Comparison of ENCODE assay signal across 19 cellular contexts in genomic region chr4:147874109-147874508, GRCh38.
DNase-seq lines count a peak whose midpoint lies in the region; ATAC-seq, FAIRE-seq and TF ChIP-seq lines count a peak whose summit lies in the region.
"Had no signal": no experiment of that assay in that cellular context is flagged by ENCODE, and none has a peak within 500 bp of the region (broad histone marks: within the 10 kb centered on the region; RNA-seq: fewer than 3 reads in every experiment).

No MANE protein-coding gene starts in this region.

- H3K4me1 Mint-ChIP-seq in progenitor cell of endocrine pancreas (ENCODE audit: low read depth): peaks cover 2% of the 10 kb centered on the region
- H3K4me1 Mint-ChIP-seq: CD4-positive, alpha-beta memory T cell; GM23338 had no signal

- no peak for FAIRE-seq in HepG2 (lab: Jason Lieb, UNC)
- FAIRE-seq in K562 (lab: Jason Lieb, UNC): no peak
- FAIRE-seq: GM12892, H54 had no signal

- H3K4me3 Mint-ChIP-seq in progenitor cell of endocrine pancreas (ENCODE audit: low read depth): no peak overlapping the region
- H3K4me3 Mint-ChIP-seq: CD4-positive, alpha-beta memory T cell; GM23338; HFFc6 had no signal

- H4K20me1 ChIP-seq in HepG2 (ENCODE audit: insufficient read depth, low read length): no peaks in the 10 kb centered on the region
- H4K20me1 ChIP-seq in K562 (replicated peaks; ENCODE audit: control insufficient read depth, insufficient read depth, low read length): no peaks in the 10 kb centered on the region

- H3K9me1 ChIP-seq in K562 (ENCODE audit: control insufficient read depth, insufficient read depth, low read length): no peaks in the 10 kb centered on the region

- H3K27me3 ChIP-seq in HepG2 (ENCODE audit: control insufficient read depth in 1 of 2, insufficient read depth in 2 of 2, low read length in 2 of 2) (no peaks in the 10 kb centered on the region), right lobe of liver (no peaks in the 10 kb centered on the region), K562 (ENCODE audit: control insufficient read depth in 2 of 2, insufficient read depth in 2 of 2, low read length in 2 of 2) (no peaks in the 10 kb centered on the region)

- intact Hi-C loops in HepG2 (cut with micrococcal nuclease; ENCODE audit: unreplicated experiment) (no loop called here), right lobe of liver (cut with DNase I) (no loop called here), K562 (cut with micrococcal nuclease) (no loop called here)

- TF ChIP-seq POLR2A in HepG2 (IDR thresholded peaks at IDR 0.05; ENCODE audit: insufficient read depth in 1 of 2, low read depth in 2 of 2, low read length in 2 of 2): no peak
- TF ChIP-seq POLR2A in right lobe of liver (IDR thresholded peaks at IDR 0.05): no peak
- no peak for TF ChIP-seq POLR2A in K562 (conservative IDR thresholded peaks at IDR 0.05)

- no peaks in the 10 kb centered on the region for H3K27me3 Mint-ChIP-seq in progenitor cell of endocrine pancreas
- H3K27me3 Mint-ChIP-seq: CD4-positive, alpha-beta memory T cell had no signal

- H3K27ac ChIP-seq in HepG2 (ENCODE audit: extremely low read length, insufficient read depth, low read length) (no peak overlapping the region), right lobe of liver (no peak overlapping the region), K562 (ENCODE audit: extremely low read depth, low read depth, low read length) (no peak overlapping the region)

- POLR2A ChIA-PET in HepG2 (lab: Yijun Ruan, JAX): no interaction called here
- POLR2A ChIA-PET in K562 (lab: Yijun Ruan, JAX): no interaction called here

- H3K9ac ChIP-seq in HepG2 (ENCODE audit: insufficient read depth, low read depth, low read length) (no peak overlapping the region), K562 (ENCODE audit: insufficient read depth in 1 of 2, low read depth in 2 of 2, low read length in 2 of 2) (no peak overlapping the region)

- peaks cover 9% of the 10 kb centered on the region for H3K36me3 Mint-ChIP-seq in progenitor cell of endocrine pancreas (ENCODE audit: insufficient read depth)

- H3K27ac Mint-ChIP-seq in progenitor cell of endocrine pancreas: peak overlapping the region; percentile 41
- H3K27ac Mint-ChIP-seq: CD4-positive, alpha-beta memory T cell; GM23338; HFFc6 had no signal

- TF ChIP-seq CTCF in HepG2 (CRISPR knock-in tag; IDR thresholded peaks at IDR 0.05): no peak
- TF ChIP-seq CTCF in right lobe of liver (IDR thresholded peaks at IDR 0.05): no peak
- TF ChIP-seq CTCF in K562 (IDR thresholded peaks at IDR 0.05 in 2 of 3, conservative IDR thresholded peaks at IDR 0.05 in 1 of 3; ENCODE audit: insufficient read depth in 2 of 3, low read depth in 1 of 3, low read length in 3 of 3): no peak
- TF ChIP-seq CTCF in progenitor cell of endocrine pancreas (IDR thresholded peaks at IDR 0.05; ENCODE audit: unreplicated experiment): no peak

- no peak overlapping the region for H3K4me2 ChIP-seq in HepG2 (ENCODE audit: low read depth, low read length)
- no peak overlapping the region for H3K4me2 ChIP-seq in K562 (ENCODE audit: insufficient read depth, low read length)
- H3K4me2 ChIP-seq: GM23338 had no signal

- H3K9me3 Mint-ChIP-seq in progenitor cell of endocrine pancreas (ENCODE audit: low read depth): no peaks in the 10 kb centered on the region
- H3K9me3 Mint-ChIP-seq: GM23338, HFFc6 had no signal

- TF ChIP-seq EP300 in HepG2 (IDR thresholded peaks at IDR 0.05; ENCODE audit: low read depth in 2 of 2, low read length in 2 of 2) (no peak), HepG2 (CRISPR knock-in tag; IDR thresholded peaks at IDR 0.05; ENCODE audit: borderline replicate concordance) (no peak), K562 (IDR thresholded peaks at IDR 0.05; ENCODE audit: low read length) (no peak)

- DNase-seq in HepG2 (ENCODE audit: low spot score) (no peak), right lobe of liver (no peak), K562 (ENCODE audit: extremely low read depth in 1 of 4, low spot score in 3 of 4) (no peak), progenitor cell of endocrine pancreas (ENCODE audit: low spot score, unreplicated experiment) (no peak), globus pallidus (ENCODE audit: low spot score) (no peak)
- DNase-seq: 8988T; C1 segment of cervical spinal cord; Calu3; CD4-positive, alpha-beta memory T cell; COR-L47; DMS53; DMS79 treated with DMSO at 0.1 percent for 48 hours; GF-D8; HFFc6 had no signal

- H3K79me2 ChIP-seq in HepG2 (ENCODE audit: insufficient read depth, low read length): no peaks in the 10 kb centered on the region
- H3K79me2 ChIP-seq in K562 (ENCODE audit: control insufficient read depth, insufficient read depth, low read length): no peaks in the 10 kb centered on the region

- H3K36me3 ChIP-seq in HepG2 (replicated peaks in 1 of 2; ENCODE audit: control insufficient read depth in 1 of 2, insufficient read depth in 2 of 2, low read length in 2 of 2) (no peaks in the 10 kb centered on the region), right lobe of liver (peaks cover 0 to 1% (median 0%) of the 10 kb centered on the region in 4 donors), K562 (ENCODE audit: control insufficient read depth, insufficient read depth, low read length) (no peaks in the 10 kb centered on the region)

- CTCF ChIA-PET in HepG2 (lab: Yijun Ruan, JAX; ENCODE audit: low intra/inter-chr PET ratio, low total read pairs) (no interaction called here), K562 (lab: Yijun Ruan, JAX; ENCODE audit: low intra/inter-chr PET ratio) (no interaction called here)

- no peak overlapping the region for H3K4me3 ChIP-seq in HepG2 (replicated peaks in 1 of 3; ENCODE audit: insufficient read depth in 1 of 3, low read depth in 2 of 3, low read length in 3 of 3)
- H3K4me3 ChIP-seq in right lobe of liver: no peak overlapping the region
- no peak overlapping the region for H3K4me3 ChIP-seq in K562
- H3K4me3 ChIP-seq: GM23338, HAP-1 had no signal

- in situ Hi-C loops in HepG2 (cut with HindIII; ENCODE audit: extremely low pct_ligation_motif_present, low pct_unique_long_range_greater_than_20kb): loop anchor here (25.0 kb wide), 1 partner anchor 712 kb away; no protein-coding TSS in a partner anchor
- in situ Hi-C loops in K562 (cut with MboI): loop anchor here (25.0 kb wide), 2 partner anchors 737 to 862 kb away; no protein-coding TSS in a partner anchor

- ATAC-seq in HepG2 (no peak), right lobe of liver (no peak), K562 (no peak), GM21786 (IDR thresholded peaks at IDR 0.05; ENCODE audit: unreplicated experiment) (no peak)
- ATAC-seq: GM23338 had no signal

- H3K9me3 ChIP-seq in HepG2 (ENCODE audit: low read length): no peaks in the 10 kb centered on the region
- H3K9me3 ChIP-seq in right lobe of liver: no peaks in the 10 kb centered on the region
- H3K9me3 ChIP-seq in K562 (replicated peaks; ENCODE audit: control insufficient read depth, insufficient read depth, low read depth, low read length): no peaks in the 10 kb centered on the region
- H3K9me3 ChIP-seq: HAP-1 had no signal

- TF ChIP-seq RAD21 in HepG2 (CRISPR knock-in tag; IDR thresholded peaks at IDR 0.05) (no peak), K562 (CRISPR knock-in tag; conservative IDR thresholded peaks at IDR 0.05 in 1 of 2, IDR thresholded peaks at IDR 0.05 in 1 of 2) (no peak)

- H3K4me1 ChIP-seq in HepG2 (ENCODE audit: insufficient read depth, low read length) (no peaks in the 10 kb centered on the region), right lobe of liver (no peaks in the 10 kb centered on the region), K562 (replicated peaks in 1 of 2; ENCODE audit: control insufficient read depth in 2 of 2, insufficient read depth in 2 of 2, low read length in 2 of 2) (no peaks in the 10 kb centered on the region)
- H3K4me1 ChIP-seq: HAP-1 had no signal

- H2AFZ ChIP-seq in HepG2 (ENCODE audit: low read length) (no peak overlapping the region), K562 (ENCODE audit: low read depth, low read length) (no peak overlapping the region)
- H2AFZ ChIP-seq: GM23338 had no signal

- 37% methylated on average over 5 of the region's 5 CpGs for WGBS in HepG2 (ENCODE audit: low lambda C conversion rate)
- 53% methylated on average over 5 of the region's 5 CpGs for WGBS in right lobe of liver (ENCODE audit: insufficient coverage, low coverage, low lambda C conversion rate, missing lambda C conversion rate)
- 0% methylated on average over 5 of the region's 5 CpGs for WGBS in K562 (ENCODE audit: insufficient coverage, low coverage, missing lambda C conversion rate)

- BruUV-seq in HepG2 (replicated peaks; lab: Mats Ljungman, UMichigan) (no TSS peak), K562 (replicated peaks; lab: Mats Ljungman, UMichigan) (no TSS peak)

TF ChIP-seq in HepG2, 621 proteins besides CTCF, POLR2A, EP300 and RAD21:
- TF ChIP-seq MAFK (conservative IDR thresholded peaks at IDR 0.05 in 1 of 2, IDR thresholded peaks at IDR 0.05 in 1 of 2; ENCODE audit: low read length in 2 of 2) (peak; percentile 77 to 84), MAFF (IDR thresholded peaks at IDR 0.05; ENCODE audit: low read depth, low read length) (peak; percentile 67), ZNF264 (CRISPR knock-in tag; IDR thresholded peaks at IDR 0.05) (no peak)

TF ChIP-seq in K562, 482 proteins besides CTCF, POLR2A, EP300 and RAD21:
- no peak for TF ChIP-seq TEAD1 (CRISPR knock-in tag; IDR thresholded peaks at IDR 0.05)
- no peak for TF ChIP-seq ZNF165 (CRISPR knock-in tag; IDR thresholded peaks at IDR 0.05; ENCODE audit: borderline replicate concordance)
- no peak for TF ChIP-seq NCOR1 (IDR thresholded peaks at IDR 0.05)
- TF ChIP-seq CBFA2T2 (conservative IDR thresholded peaks at IDR 0.05): no peak
- peak; percentile 31; the same call in 1 of the 2 replicates for TF ChIP-seq ZNF316 (IDR thresholded peaks at IDR 0.05)

Comparison
In these comparisons a context has a peak if more than half of its experiments do, and no peak if none do; other contexts are left out.
1. Of the 241 proteins assayed by ChIP-seq in both HepG2 and K562: peak only in HepG2: MAFF and MAFK; only in K562: none; in both: none; in neither: 239.